8 cellular contexts compared by ENCODE assay signal in genomic region chr7:131072505-131073091, GRCh38.
DNase-seq lines count a peak whose midpoint lies in the region; ATAC-seq, FAIRE-seq and TF ChIP-seq lines count a peak whose summit lies in the region.

No MANE protein-coding gene starts in this region.

- peak; percentile 19 to 60 (median 42) for ATAC-seq in right lobe of liver
- ATAC-seq in HG02623 (IDR thresholded peaks at IDR 0.05; ENCODE audit: unreplicated experiment), result no peak
- no peak for ATAC-seq in HG02588 (IDR thresholded peaks at IDR 0.05; ENCODE audit: unreplicated experiment)

- TF ChIP-seq CTCF in D721Med (IDR thresholded peaks at IDR 0.05; ENCODE audit: insufficient read depth, missing control alignments) (no peak), NB4 (IDR thresholded peaks at IDR 0.05; ENCODE audit: low read depth, low read length) (no peak), astrocyte (IDR thresholded peaks at IDR 0.05; ENCODE audit: insufficient read depth, low read depth, low read length) (no peak), right lobe of liver (IDR thresholded peaks at IDR 0.05) (no peak), type B pancreatic cell (conservative IDR thresholded peaks at IDR 0.05) (no peak)

- H3K27ac Mint-ChIP-seq in astrocyte (ENCODE audit: unreplicated experiment) (no peak overlapping the region), type B pancreatic cell (no peak overlapping the region)

- H3K9me3 ChIP-seq in astrocyte (ENCODE audit: insufficient read depth, low read depth, low read length), result no peaks in the 10 kb centered on the region
- no peaks in the 10 kb centered on the region for H3K9me3 ChIP-seq in right lobe of liver

- no peak for FAIRE-seq in D721Med (lab: Jason Lieb, UNC)
- FAIRE-seq in astrocyte (lab: Jason Lieb, UNC), result no peak

- H3K36me3 Mint-ChIP-seq in astrocyte (ENCODE audit: low read depth, unreplicated experiment) (peaks cover 7% of the 10 kb centered on the region), type B pancreatic cell (no peaks in the 10 kb centered on the region)

- H3K4me1 ChIP-seq in astrocyte (ENCODE audit: insufficient read depth, low read length), result peaks cover 29% of the 10 kb centered on the region
- H3K4me1 ChIP-seq in right lobe of liver, result peaks cover 0 to 76% (median 14%) of the 10 kb centered on the region in 4 donors

- no peaks in the 10 kb centered on the region for H3K79me2 ChIP-seq in astrocyte (ENCODE audit: insufficient read depth, low read length)

- WGBS in right lobe of liver (ENCODE audit: insufficient coverage, low coverage, low lambda C conversion rate, missing lambda C conversion rate), result 24% methylated on average over 5 of the region's 5 CpGs

- peak overlapping the region; percentile 74 for H3K4me2 ChIP-seq in astrocyte (ENCODE audit: low read length)

- H2AFZ ChIP-seq in astrocyte (ENCODE audit: low read depth, low read length), result no peak overlapping the region

- H3K27ac ChIP-seq in astrocyte (ENCODE audit: low read depth, low read length) (peak overlapping the region; percentile 87), right lobe of liver (peak overlapping the region; percentile 31 to 74 (median 72))

- H3K4me1 Mint-ChIP-seq in astrocyte (ENCODE audit: low read depth, unreplicated experiment), result peaks cover 46% of the 10 kb centered on the region
- H3K4me1 Mint-ChIP-seq in type B pancreatic cell (ENCODE audit: unreplicated experiment), result peaks cover 9% of the 10 kb centered on the region

- H4K20me1 ChIP-seq in astrocyte (ENCODE audit: insufficient read depth, low read length), result no peaks in the 10 kb centered on the region

- no peak for TF ChIP-seq POLR2A in NB4 (IDR thresholded peaks at IDR 0.05; ENCODE audit: extremely low read depth, insufficient read length)
- no peak for TF ChIP-seq POLR2A in right lobe of liver (IDR thresholded peaks at IDR 0.05)

- H3K9me3 Mint-ChIP-seq in astrocyte (ENCODE audit: unreplicated experiment) (no peaks in the 10 kb centered on the region), type B pancreatic cell (no peaks in the 10 kb centered on the region)

- intact Hi-C loops in right lobe of liver (cut with DNase I), result no loop called here

- DNase-seq in D721Med (ENCODE audit: insufficient read length, low spot score) (peak; percentile 26), NB4 (ENCODE audit: low read depth) (peak; percentile 35), astrocyte (ENCODE audit: low read depth) (peak; percentile 59), right lobe of liver (peak in 1 of 3 donors; percentile 35), type B pancreatic cell (ENCODE audit: extremely low spot score, unreplicated experiment) (no peak)
- no peak for DNase-seq in activated CD4-positive, CD25-positive, alpha-beta regulatory T cell treated with anti-CD3 and anti-CD28 coated beads, Interleukin-2, amount 50 U/mL, for 72 hours

- no peaks in the 10 kb centered on the region for H3K27me3 Mint-ChIP-seq in astrocyte (ENCODE audit: low read depth, unreplicated experiment)
- H3K27me3 Mint-ChIP-seq in type B pancreatic cell, result no peaks in the 10 kb centered on the region

- H3K36me3 ChIP-seq in astrocyte (ENCODE audit: insufficient read depth, low read length), result no peaks in the 10 kb centered on the region
- H3K36me3 ChIP-seq in right lobe of liver, result no peaks in the 10 kb centered on the region

- no peaks in the 10 kb centered on the region for H3K27me3 ChIP-seq in astrocyte (ENCODE audit: insufficient read depth, low read length)
- no peaks in the 10 kb centered on the region for H3K27me3 ChIP-seq in right lobe of liver

- H3K4me3 Mint-ChIP-seq in astrocyte (ENCODE audit: unreplicated experiment), result no peak overlapping the region
- no peak overlapping the region for H3K4me3 Mint-ChIP-seq in type B pancreatic cell

- H3K4me3 ChIP-seq in NB4 (ENCODE audit: low read depth, low read length) (no peak overlapping the region), astrocyte (ENCODE audit: insufficient read depth, low read depth, low read length) (peak overlapping the region; percentile 12), right lobe of liver (peak overlapping the region in 1 of 3 donors; percentile 28)

- H3K9ac ChIP-seq in astrocyte (ENCODE audit: low read length), result peak overlapping the region; percentile 74

Comparison
In these comparisons a context has a peak if more than half of its experiments do, and no peak if none do; other contexts are left out.
1. DNase-seq: peak in D721Med (single experiment), NB4 (single experiment) and astrocyte (single experiment); none in activated CD4-positive, CD25-positive, alpha-beta regulatory T cell treated with anti-CD3 and anti-CD28 coated beads, Interleukin-2, amount 50 U/mL, for 72 hours (single experiment) and type B pancreatic cell (single experiment).
2. ATAC-seq: peak in right lobe of liver (4 of 4); none in HG02623 (single experiment) and HG02588 (single experiment).